Comparison of ENCODE assay signal across 20 cellular contexts in the genomic region with DNA sequence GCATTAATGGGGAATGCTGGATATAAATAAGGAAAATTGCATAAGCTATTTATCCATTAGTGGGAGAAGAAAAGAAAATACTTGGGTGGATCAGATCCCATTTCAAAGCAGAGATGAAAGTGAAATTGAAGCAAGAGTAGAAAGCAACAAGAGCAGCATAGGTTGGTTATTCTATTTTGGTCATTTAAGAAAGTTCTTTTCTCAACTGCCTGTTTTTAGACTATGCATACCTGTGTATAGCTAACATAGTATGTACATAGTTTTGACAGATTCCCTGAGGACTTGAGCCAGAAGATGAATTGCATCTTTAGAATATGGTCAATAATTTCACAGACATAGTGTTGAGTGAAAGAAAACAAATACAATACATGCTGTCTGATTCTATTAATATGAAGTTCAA. TPM values are rescaled to one million over a fixed set of nuclear protein-coding genes. Genes with fewer than 3 reads are reported as not detected.
A peak's percentile ranks its signal among the peaks of the same experiment; 100 is the strongest.
DNase-seq lines count a peak whose midpoint lies in the region; ATAC-seq lines count a peak whose summit lies in the region.
"Had no signal": no experiment of that assay in that cellular context is flagged by ENCODE, and none has a peak within 500 bp of the region (broad histone marks: within the 10 kb centered on the region; RNA-seq: fewer than 3 reads in every experiment).

No MANE protein-coding gene starts in this region.

- peaks cover 2% of the 10 kb centered on the region for H3K36me3 Mint-ChIP-seq in activated naive CD4-positive, alpha-beta T cell treated with anti-CD3 and anti-CD28 coated beads, Interleukin-2, amount 50 U/mL, for 24 hours
- H3K36me3 Mint-ChIP-seq in activated naive CD8-positive, alpha-beta T cell treated with anti-CD3 and anti-CD28 coated beads, Interleukin-2, amount 10 ng/mL, durations not matched to agents 7 days and 5 days: no peaks in the 10 kb centered on the region

- peaks cover 11% of the 10 kb centered on the region for H3K9me3 Mint-ChIP-seq in activated naive CD4-positive, alpha-beta T cell treated with anti-CD3 and anti-CD28 coated beads, Interleukin-2, amount 50 U/mL, for 24 hours
- H3K9me3 Mint-ChIP-seq in activated naive CD8-positive, alpha-beta T cell treated with anti-CD3 and anti-CD28 coated beads, Interleukin-2, amount 10 ng/mL, durations not matched to agents 7 days and 5 days: no peaks in the 10 kb centered on the region

- peak overlapping the region; percentile 30 for H3K27ac Mint-ChIP-seq in activated naive CD4-positive, alpha-beta T cell treated with anti-CD3 and anti-CD28 coated beads, Interleukin-2, amount 50 U/mL, for 24 hours
- peak overlapping the region; percentile 85 for H3K27ac Mint-ChIP-seq in activated naive CD8-positive, alpha-beta T cell treated with anti-CD3 and anti-CD28 coated beads, Interleukin-2, amount 10 ng/mL, durations not matched to agents 7 days and 5 days

- ATAC-seq in HG02885 (IDR thresholded peaks at IDR 0.05; ENCODE audit: poor library complexity, unreplicated experiment): peak; percentile 43
- no peak for ATAC-seq in activated naive CD8-positive, alpha-beta T cell treated with anti-CD3 and anti-CD28 coated beads, Interleukin-2, amount 10 ng/mL, durations not matched to agents 7 days and 5 days (ENCODE audit: low read depth)
- no peak for ATAC-seq in HG02678 (IDR thresholded peaks at IDR 0.05; ENCODE audit: unreplicated experiment)
- ATAC-seq in HG03571 (IDR thresholded peaks at IDR 0.05; ENCODE audit: unreplicated experiment): no peak
- ATAC-seq: activated CD8-positive, alpha-beta memory T cell treated with anti-CD3 and anti-CD28 coated beads, Interleukin-2, amount 10 ng/mL, durations not matched to agents 7 days and 5 days; gastroesophageal sphincter had no signal

- peaks cover 63% of the 10 kb centered on the region for H3K4me1 Mint-ChIP-seq in activated naive CD4-positive, alpha-beta T cell treated with anti-CD3 and anti-CD28 coated beads, Interleukin-2, amount 50 U/mL, for 24 hours
- H3K4me1 Mint-ChIP-seq in activated naive CD8-positive, alpha-beta T cell treated with anti-CD3 and anti-CD28 coated beads, Interleukin-2, amount 10 ng/mL, durations not matched to agents 7 days and 5 days: peaks cover 47% of the 10 kb centered on the region

- POLR2A ChIA-PET in activated naive CD8-positive, alpha-beta T cell treated with anti-CD3 and anti-CD28 coated beads, Interleukin-2, amount 10 ng/mL, durations not matched to agents 7 days and 5 days (lab: Charles Lee): interaction anchor here (2.9 to 4.8 kb wide), 2 partner anchors 12 to 29 kb away, joined by 24 to 84 read pairs; partner anchors contain the start of gene DENND4A

- no peaks in the 10 kb centered on the region for H3K27me3 Mint-ChIP-seq in activated naive CD4-positive, alpha-beta T cell treated with anti-CD3 and anti-CD28 coated beads, Interleukin-2, amount 50 U/mL, for 24 hours
- H3K27me3 Mint-ChIP-seq in activated naive CD8-positive, alpha-beta T cell treated with anti-CD3 and anti-CD28 coated beads, Interleukin-2, amount 10 ng/mL, durations not matched to agents 7 days and 5 days: no peaks in the 10 kb centered on the region

- H3K4me3 Mint-ChIP-seq in activated naive CD4-positive, alpha-beta T cell treated with anti-CD3 and anti-CD28 coated beads, Interleukin-2, amount 50 U/mL, for 24 hours: no peak overlapping the region
- peak overlapping the region; percentile 20 for H3K4me3 Mint-ChIP-seq in activated naive CD8-positive, alpha-beta T cell treated with anti-CD3 and anti-CD28 coated beads, Interleukin-2, amount 10 ng/mL, durations not matched to agents 7 days and 5 days
- H3K4me3 Mint-ChIP-seq: activated CD8-positive, alpha-beta memory T cell treated with anti-CD3 and anti-CD28 coated beads, Interleukin-2, amount 10 ng/mL, durations not matched to agents 7 days and 5 days had no signal

- DNase-seq in activated naive CD4-positive, alpha-beta T cell treated with Interleukin-2 at 50 U/mL for 16 hours: no peak
- DNase-seq in activated naive CD8-positive, alpha-beta T cell treated with anti-CD3 and anti-CD28 coated beads, Interleukin-2, amount 10 ng/mL, durations not matched to agents 7 days and 5 days: no peak
- no peak for DNase-seq in SW 1271 (lab: John Stamatoyannopoulos, UW)
- no peak for DNase-seq in superior temporal gyrus (ENCODE audit: extremely low spot score)
- DNase-seq: activated CD4-positive, CD25-positive, alpha-beta regulatory T cell; activated CD8-positive, alpha-beta memory T cell treated with anti-CD3 and anti-CD28 coated beads, Interleukin-2, amount 10 ng/mL, durations not matched to agents 7 days and 5 days; activated gamma-delta T cell treated with Interleukin-2 at 50 U/mL for 16 hours; effector CD8-positive, alpha-beta T cell; midbrain; NCI-H1436; NCI-H774; PC-9; SIG-M5; spleen; testis had no signal

RNA-seq across cellular contexts. Expression of gene DENND4A, which starts 29.0 kb away (rescaled TPM):
- 10 to 100 TPM; 50.4 to 56.7 TPM for total RNA-seq in activated naive CD8-positive, alpha-beta T cell treated with anti-CD3 and anti-CD28 coated beads, Interleukin-2, amount 10 ng/mL, durations not matched to agents 7 days and 5 days

RNA-seq across cellular contexts. Expression of gene RAB11A, which starts 48.2 kb away (rescaled TPM):
- total RNA-seq in activated naive CD8-positive, alpha-beta T cell treated with anti-CD3 and anti-CD28 coated beads, Interleukin-2, amount 10 ng/mL, durations not matched to agents 7 days and 5 days: 100 to 1,000 TPM; 141 to 151 TPM
